ENCODE assay signal across 9 cellular contexts in the genomic region with DNA sequence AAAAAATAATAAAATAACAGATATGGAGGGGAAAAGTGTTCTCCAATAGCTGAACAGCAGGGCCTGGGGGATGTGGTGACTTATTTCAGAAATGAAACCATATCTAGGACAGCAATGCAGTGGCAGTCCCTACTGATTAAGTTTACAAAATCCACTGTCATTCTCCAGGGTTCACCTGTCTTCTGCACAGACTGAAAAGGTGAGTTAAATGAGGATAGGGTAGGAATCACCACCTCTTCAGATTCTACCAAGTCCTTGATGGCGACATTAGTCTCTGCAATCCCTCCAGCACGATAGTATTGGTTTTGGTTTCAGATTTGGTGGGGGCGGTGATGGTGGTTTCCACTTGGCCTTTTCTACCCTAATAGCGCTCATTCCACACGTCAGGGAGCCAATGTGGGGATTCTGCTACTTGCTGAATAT. TPM values are rescaled to one million over a fixed set of nuclear protein-coding genes. Genes with fewer than 3 reads are reported as not detected.
A peak's percentile ranks its signal among the peaks of the same experiment; 100 is the strongest.
DNase-seq lines count a peak whose midpoint lies in the region; ATAC-seq and TF ChIP-seq lines count a peak whose summit lies in the region.
"Had no signal": no experiment of that assay in that cellular context is flagged by ENCODE, and none has a peak within 500 bp of the region (broad histone marks: within the 10 kb centered on the region; RNA-seq: fewer than 3 reads in every experiment).

No MANE protein-coding gene starts in this region.

- CTCF ChIA-PET in activated CD4-positive, alpha-beta T cell treated with anti-CD3 and anti-CD28 coated beads, Interleukin-2, amount 10 ng/mL, durations not matched to agents 7 days and 5 days (lab: Charles Lee): no interaction called here

- H3K4me3 ChIP-seq in colonic mucosa: no peak overlapping the region

- H3K4me1 ChIP-seq in colonic mucosa: no peaks in the 10 kb centered on the region

- no peaks in the 10 kb centered on the region for H3K4me1 Mint-ChIP-seq in activated CD4-positive, alpha-beta T cell treated with anti-CD3 and anti-CD28 coated beads, Interleukin-2, amount 10 ng/mL, durations not matched to agents 7 days and 5 days

- H3K4me3 Mint-ChIP-seq in activated CD4-positive, alpha-beta T cell treated with anti-CD3 and anti-CD28 coated beads, Interleukin-2, amount 10 ng/mL, durations not matched to agents 7 days and 5 days: no peak overlapping the region

- H3K27ac Mint-ChIP-seq in activated CD4-positive, alpha-beta T cell treated with anti-CD3 and anti-CD28 coated beads, Interleukin-2, amount 10 ng/mL, durations not matched to agents 7 days and 5 days: peak overlapping the region; percentile 38

- no peak overlapping the region for H3K27ac ChIP-seq in colonic mucosa

- no peaks in the 10 kb centered on the region for H3K27me3 ChIP-seq in colonic mucosa

- peak; percentile 85 for ATAC-seq in HG02943 (IDR thresholded peaks at IDR 0.05; ENCODE audit: low read depth, unreplicated experiment)

- no peaks in the 10 kb centered on the region for H3K27me3 Mint-ChIP-seq in activated CD4-positive, alpha-beta T cell treated with anti-CD3 and anti-CD28 coated beads, Interleukin-2, amount 10 ng/mL, durations not matched to agents 7 days and 5 days

- intact Hi-C loops in colonic mucosa (cut with DNase I): no loop called here

- H3K9me3 Mint-ChIP-seq in activated CD4-positive, alpha-beta T cell treated with anti-CD3 and anti-CD28 coated beads, Interleukin-2, amount 10 ng/mL, durations not matched to agents 7 days and 5 days: no peaks in the 10 kb centered on the region

- POLR2A ChIA-PET in activated CD4-positive, alpha-beta T cell treated with anti-CD3 and anti-CD28 coated beads, Interleukin-2, amount 10 ng/mL, durations not matched to agents 7 days and 5 days (lab: Charles Lee): no interaction called here

- TF ChIP-seq CTCF in GM10266 (IDR thresholded peaks at IDR 0.05; ENCODE audit: control insufficient read depth, insufficient read depth, low read depth, missing control alignments) (no peak), colonic mucosa (IDR thresholded peaks at IDR 0.05) (no peak)

- H3K36me3 Mint-ChIP-seq in activated CD4-positive, alpha-beta T cell treated with anti-CD3 and anti-CD28 coated beads, Interleukin-2, amount 10 ng/mL, durations not matched to agents 7 days and 5 days (ENCODE audit: low read depth): no peaks in the 10 kb centered on the region

- no peaks in the 10 kb centered on the region for H3K9me3 ChIP-seq in colonic mucosa

- no peaks in the 10 kb centered on the region for H3K36me3 ChIP-seq in colonic mucosa

- peak; percentile 58 for DNase-seq in GM10266 (ENCODE audit: extremely low spot score)
- peak; percentile 62 for DNase-seq in GM19240 (ENCODE audit: insufficient read length, low spot score)
- DNase-seq in activated CD4-positive, alpha-beta T cell treated with anti-CD3 and anti-CD28 coated beads, Interleukin-2, amount 10 ng/mL, durations not matched to agents 7 days and 5 days: peak; percentile 12
- DNase-seq in colonic mucosa: no peak
- DNase-seq in foreskin melanocyte: no peak
- no peak for DNase-seq in occipital lobe (lab: John Stamatoyannopoulos, UW)
- no peak for DNase-seq in HPDE6-E6E7 (ENCODE audit: extremely low spot score)

- H3K9ac ChIP-seq in colonic mucosa (ENCODE audit: low read depth in 2 of 2, low read length in 2 of 2): no peak overlapping the region

RNA-seq across cellular contexts. Expression of gene NPM1, which starts 32.3 kb away (rescaled TPM):
- 1,000 to 10,000 TPM; 1,050 to 1,562 TPM for total RNA-seq in activated CD4-positive, alpha-beta T cell treated with anti-CD3 and anti-CD28 coated beads, Interleukin-2, amount 10 ng/mL, durations not matched to agents 7 days and 5 days
- total RNA-seq in colonic mucosa: 100 to 1,000 TPM; 558 to 996 TPM
- 412 TPM for total RNA-seq in occipital lobe

RNA-seq across cellular contexts. Expression of gene TLX3, which starts 46.3 kb away (rescaled TPM):
- not detected for total RNA-seq in activated CD4-positive, alpha-beta T cell treated with anti-CD3 and anti-CD28 coated beads, Interleukin-2, amount 10 ng/mL, durations not matched to agents 7 days and 5 days
- not detected for total RNA-seq in colonic mucosa
- total RNA-seq in occipital lobe: not detected
- total RNA-seq: endothelial cell of umbilical vein had no signal

Comparison
In these comparisons a context has a peak if more than half of its experiments do, and no peak if none do; other contexts are left out.
1. DNase-seq: peak in GM10266 (single experiment), GM19240 (single experiment) and activated CD4-positive, alpha-beta T cell treated with anti-CD3 and anti-CD28 coated beads, Interleukin-2, amount 10 ng/mL, durations not matched to agents 7 days and 5 days (single experiment); none in colonic mucosa (single experiment), foreskin melanocyte (single experiment), occipital lobe (single experiment) and HPDE6-E6E7 (single experiment).